Comparison of ENCODE assay signal across 12 cellular contexts in genomic region chr14:65304239-65304638, GRCh38.
DNase-seq lines count a peak whose midpoint lies in the region; ATAC-seq and TF ChIP-seq lines count a peak whose summit lies in the region.
"Had no signal": no experiment of that assay in that cellular context is flagged by ENCODE, and none has a peak within 500 bp of the region (broad histone marks: within the 10 kb centered on the region; RNA-seq: fewer than 3 reads in every experiment).

No MANE protein-coding gene starts in this region.

- H3K27me3 Mint-ChIP-seq in stimulated activated naive CD8-positive, alpha-beta T cell treated with anti-CD3 and anti-CD28 coated beads, Interleukin-15, Interleukin-2, amounts not matched to agents 100 ng/mL and 50 ng/mL, for 24 hours, result no peaks in the 10 kb centered on the region
- no peaks in the 10 kb centered on the region for H3K27me3 Mint-ChIP-seq in T-helper 1 cell treated with Interleukin-12 subunit alpha and Interleukin-12 subunit beta and Interleukin-4 antibody, amounts not matched to agents 30 μg/mL and 1 μg/mL, for 36 hours (ENCODE audit: low read depth)
- H3K27me3 Mint-ChIP-seq in immature natural killer cell (ENCODE audit: low read depth in 3 of 3) (peaks cover 0 to 3% (median 2%) of the 10 kb centered on the region in 3 donors), osteocyte (ENCODE audit: unreplicated experiment) (no peaks in the 10 kb centered on the region)

- ATAC-seq in stimulated activated naive CD8-positive, alpha-beta T cell treated with anti-CD3 and anti-CD28 coated beads, Interleukin-15, Interleukin-2, amounts not matched to agents 100 U/mL and 50 U/mL, for 24 hours, result no peak
- no peak for ATAC-seq in HG03045 (IDR thresholded peaks at IDR 0.05; ENCODE audit: unreplicated experiment)

- no peak for TF ChIP-seq CTCF in osteocyte (IDR thresholded peaks at IDR 0.05)

- H3K27ac Mint-ChIP-seq in stimulated activated naive CD8-positive, alpha-beta T cell treated with anti-CD3 and anti-CD28 coated beads, Interleukin-15, Interleukin-2, amounts not matched to agents 100 ng/mL and 50 ng/mL, for 24 hours, result peak overlapping the region; percentile 93
- peak overlapping the region; percentile 98 for H3K27ac Mint-ChIP-seq in T-helper 1 cell treated with Interleukin-12 subunit alpha and Interleukin-12 subunit beta and Interleukin-4 antibody, amounts not matched to agents 30 μg/mL and 1 μg/mL, for 36 hours
- peak overlapping the region in 4 of 6 donors; percentile 8 to 92 (median 64) for H3K27ac Mint-ChIP-seq in immature natural killer cell
- H3K27ac Mint-ChIP-seq in osteocyte (ENCODE audit: unreplicated experiment), result no peak overlapping the region

- DNase-seq in stimulated activated naive CD8-positive, alpha-beta T cell treated with anti-CD3 and anti-CD28 coated beads, Interleukin-15, Interleukin-2, amounts not matched to agents 100 U/mL and 50 U/mL, for 24 hours, result no peak
- DNase-seq in immature natural killer cell (no peak), osteocyte (ENCODE audit: extremely low spot score, unreplicated experiment) (no peak), HEK293T (ENCODE audit: extremely low spot score) (no peak), Kasumi-1 (lab: John Stamatoyannopoulos, UW) (no peak)
- DNase-seq: DMS53; NCI-H2107; NK-92 treated with Interleukin-12 subunit alpha and Interleukin-12 subunit beta, amount 100 ng/mL, for 24 hours; ovary had no signal

- peaks cover 5% of the 10 kb centered on the region for H3K36me3 Mint-ChIP-seq in stimulated activated naive CD8-positive, alpha-beta T cell treated with anti-CD3 and anti-CD28 coated beads, Interleukin-15, Interleukin-2, amounts not matched to agents 100 ng/mL and 50 ng/mL, for 24 hours (ENCODE audit: low read depth)
- peaks cover 11% of the 10 kb centered on the region for H3K36me3 Mint-ChIP-seq in T-helper 1 cell treated with Interleukin-12 subunit alpha and Interleukin-12 subunit beta and Interleukin-4 antibody, amounts not matched to agents 30 μg/mL and 1 μg/mL, for 36 hours (ENCODE audit: low read depth)
- H3K36me3 Mint-ChIP-seq in immature natural killer cell (no peaks in the 10 kb centered on the region), osteocyte (ENCODE audit: unreplicated experiment) (no peaks in the 10 kb centered on the region)

- POLR2A ChIA-PET in HEK293T (lab: Yijun Ruan, JAX), result no interaction called here

- H3K9me3 Mint-ChIP-seq in stimulated activated naive CD8-positive, alpha-beta T cell treated with anti-CD3 and anti-CD28 coated beads, Interleukin-15, Interleukin-2, amounts not matched to agents 100 ng/mL and 50 ng/mL, for 24 hours, result no peaks in the 10 kb centered on the region
- no peaks in the 10 kb centered on the region for H3K9me3 Mint-ChIP-seq in T-helper 1 cell treated with Interleukin-12 subunit alpha and Interleukin-12 subunit beta and Interleukin-4 antibody, amounts not matched to agents 30 μg/mL and 1 μg/mL, for 36 hours
- no peaks in the 10 kb centered on the region for H3K9me3 Mint-ChIP-seq in immature natural killer cell
- no peaks in the 10 kb centered on the region for H3K9me3 Mint-ChIP-seq in osteocyte (ENCODE audit: unreplicated experiment)

- peaks cover 87% of the 10 kb centered on the region for H3K4me1 Mint-ChIP-seq in stimulated activated naive CD8-positive, alpha-beta T cell treated with anti-CD3 and anti-CD28 coated beads, Interleukin-15, Interleukin-2, amounts not matched to agents 100 ng/mL and 50 ng/mL, for 24 hours (ENCODE audit: low read depth)
- peaks cover 62% of the 10 kb centered on the region for H3K4me1 Mint-ChIP-seq in T-helper 1 cell treated with Interleukin-12 subunit alpha and Interleukin-12 subunit beta and Interleukin-4 antibody, amounts not matched to agents 30 μg/mL and 1 μg/mL, for 36 hours (ENCODE audit: low read depth)
- H3K4me1 Mint-ChIP-seq in immature natural killer cell (peaks cover 9 to 54% of the 10 kb centered on the region in 2 donors), osteocyte (ENCODE audit: unreplicated experiment) (no peaks in the 10 kb centered on the region)

- CTCF ChIA-PET in HEK293T (lab: Yijun Ruan, JAX), result no interaction called here

- H3K4me3 Mint-ChIP-seq in stimulated activated naive CD8-positive, alpha-beta T cell treated with anti-CD3 and anti-CD28 coated beads, Interleukin-15, Interleukin-2, amounts not matched to agents 100 ng/mL and 50 ng/mL, for 24 hours, result no peak overlapping the region
- peak overlapping the region; percentile 51 for H3K4me3 Mint-ChIP-seq in T-helper 1 cell treated with Interleukin-12 subunit alpha and Interleukin-12 subunit beta and Interleukin-4 antibody, amounts not matched to agents 30 μg/mL and 1 μg/mL, for 36 hours
- peak overlapping the region in 1 of 5 donors; percentile 13 for H3K4me3 Mint-ChIP-seq in immature natural killer cell
- H3K4me3 Mint-ChIP-seq in osteocyte (ENCODE audit: unreplicated experiment), result no peak overlapping the region

TF ChIP-seq in HEK293T, 16 proteins besides CTCF, POLR2A, EP300 and RAD21:
- no peak for TF ChIP-seq SP1 (IDR thresholded peaks at IDR 0.05)
- TF ChIP-seq FOXM1 (IDR thresholded peaks at IDR 0.05; ENCODE audit: borderline replicate concordance), result no peak
- TF ChIP-seq ELF4 (IDR thresholded peaks at IDR 0.05), result no peak
- TF ChIP-seq ARNT (IDR thresholded peaks at IDR 0.05), result no peak
- TF ChIP-seq BHLHE40 (IDR thresholded peaks at IDR 0.05; ENCODE audit: borderline replicate concordance), result no peak
- TF ChIP-seq LEF1 (IDR thresholded peaks at IDR 0.05; ENCODE audit: borderline replicate concordance), result no peak
